In genomic region chr17:80772906-80773242, GRCh38 we compare ENCODE assay signal across 14 cellular contexts.
DNase-seq lines count a peak whose midpoint lies in the region; ATAC-seq, FAIRE-seq and TF ChIP-seq lines count a peak whose summit lies in the region.
"Had no signal": no experiment of that assay in that cellular context is flagged by ENCODE, and none has a peak within 500 bp of the region (broad histone marks: within the 10 kb centered on the region; RNA-seq: fewer than 3 reads in every experiment).

No MANE protein-coding gene starts in this region.

- CTCF ChIA-PET in activated CD4-positive, alpha-beta T cell treated with anti-CD3 and anti-CD28 coated beads, Interleukin-2, amount 10 ng/mL, durations not matched to agents 7 days and 5 days (lab: Charles Lee), result interaction anchor here (1.2 to 2.2 kb wide), 2 partner anchors 9 to 17 kb away, joined by 3 to 5 read pairs; no protein-coding TSS in a partner anchor
- CTCF ChIA-PET in activated CD8-positive, alpha-beta T cell treated with anti-CD3 and anti-CD28 coated beads, Interleukin-2, amount 10 ng/mL, durations not matched to agents 7 days and 5 days (lab: Charles Lee), result interaction anchor here (0.7 to 3.4 kb wide), 7 partner anchors 10 to 126 kb away, joined by 3 to 22 read pairs (median 16); no protein-coding TSS in a partner anchor

- TF ChIP-seq CTCF in thoracic aorta (IDR thresholded peaks at IDR 0.05) (no peak), D721Med (IDR thresholded peaks at IDR 0.05; ENCODE audit: insufficient read depth, missing control alignments) (no peak)

- H3K36me3 Mint-ChIP-seq in activated CD4-positive, alpha-beta T cell treated with anti-CD3 and anti-CD28 coated beads, Interleukin-2, amount 10 ng/mL, durations not matched to agents 7 days and 5 days (ENCODE audit: low read depth), result peaks cover 57% of the 10 kb centered on the region
- H3K36me3 Mint-ChIP-seq in activated CD8-positive, alpha-beta T cell treated with anti-CD3 and anti-CD28 coated beads, Interleukin-2, amount 10 ng/mL, durations not matched to agents 7 days and 5 days (ENCODE audit: low read depth), result peaks cover 51% of the 10 kb centered on the region

- H3K27ac Mint-ChIP-seq in activated CD4-positive, alpha-beta T cell treated with anti-CD3 and anti-CD28 coated beads, Interleukin-2, amount 10 ng/mL, durations not matched to agents 7 days and 5 days, result peak overlapping the region; percentile 96
- peak overlapping the region; percentile 94 for H3K27ac Mint-ChIP-seq in activated CD8-positive, alpha-beta T cell treated with anti-CD3 and anti-CD28 coated beads, Interleukin-2, amount 10 ng/mL, durations not matched to agents 7 days and 5 days

- H3K27me3 ChIP-seq in thoracic aorta (replicated peaks; ENCODE audit: insufficient read depth), result no peaks in the 10 kb centered on the region
- H3K27me3 ChIP-seq: ascending aorta had no signal

- ATAC-seq in activated CD8-positive, alpha-beta T cell treated with anti-CD3 and anti-CD28 coated beads, Interleukin-2, amount 10 ng/mL, durations not matched to agents 7 days and 5 days, result no peak
- ATAC-seq in thoracic aorta (ENCODE audit: insufficient number of reproducible peaks, low FRiP score, low read depth) (no peak), GM18861 (IDR thresholded peaks at IDR 0.05; ENCODE audit: unreplicated experiment) (no peak), GM19324 (IDR thresholded peaks at IDR 0.05; ENCODE audit: low FRiP score, unreplicated experiment) (no peak)
- ATAC-seq: effector memory CD8-positive, alpha-beta T cell; natural killer cell treated with Interleukin-12 subunit alpha and Interleukin-12 subunit beta and Interleukin-15 and Interleukin-18, amount 100 ng/mL, for 72 hours had no signal

- H3K9me3 Mint-ChIP-seq in activated CD4-positive, alpha-beta T cell treated with anti-CD3 and anti-CD28 coated beads, Interleukin-2, amount 10 ng/mL, durations not matched to agents 7 days and 5 days, result no peaks in the 10 kb centered on the region
- no peaks in the 10 kb centered on the region for H3K9me3 Mint-ChIP-seq in activated CD8-positive, alpha-beta T cell treated with anti-CD3 and anti-CD28 coated beads, Interleukin-2, amount 10 ng/mL, durations not matched to agents 7 days and 5 days (ENCODE audit: insufficient read depth)
- H3K9me3 Mint-ChIP-seq: effector memory CD8-positive, alpha-beta T cell; natural killer cell treated with Interleukin-12 subunit alpha and Interleukin-12 subunit beta and Interleukin-15 and Interleukin-18, amount 100 ng/mL, for 72 hours had no signal

- no peak for FAIRE-seq in D721Med (lab: Jason Lieb, UNC)
- FAIRE-seq: GM18507 had no signal

- peaks cover 6 to 26% of the 10 kb centered on the region in 2 donors for H3K4me1 ChIP-seq in thoracic aorta (ENCODE audit: control insufficient read depth in 1 of 2, low read depth in 2 of 2)

- no peaks in the 10 kb centered on the region for H3K9me3 ChIP-seq in thoracic aorta
- H3K9me3 ChIP-seq: ascending aorta had no signal

- POLR2A ChIA-PET in activated CD4-positive, alpha-beta T cell treated with anti-CD3 and anti-CD28 coated beads, Interleukin-2, amount 10 ng/mL, durations not matched to agents 7 days and 5 days (lab: Charles Lee), result interaction anchor here (0.6 to 0.8 kb wide), 2 partner anchors 17 to 60 kb away, joined by 4 to 10 read pairs; no protein-coding TSS in a partner anchor
- POLR2A ChIA-PET in activated CD8-positive, alpha-beta T cell treated with anti-CD3 and anti-CD28 coated beads, Interleukin-2, amount 10 ng/mL, durations not matched to agents 7 days and 5 days (lab: Charles Lee), result no interaction called here

- peak overlapping the region; percentile 54 to 62 for H3K27ac ChIP-seq in thoracic aorta

- no peaks in the 10 kb centered on the region for H3K27me3 Mint-ChIP-seq in activated CD4-positive, alpha-beta T cell treated with anti-CD3 and anti-CD28 coated beads, Interleukin-2, amount 10 ng/mL, durations not matched to agents 7 days and 5 days
- no peaks in the 10 kb centered on the region for H3K27me3 Mint-ChIP-seq in activated CD8-positive, alpha-beta T cell treated with anti-CD3 and anti-CD28 coated beads, Interleukin-2, amount 10 ng/mL, durations not matched to agents 7 days and 5 days (ENCODE audit: low read depth)
- H3K27me3 Mint-ChIP-seq: effector memory CD8-positive, alpha-beta T cell; natural killer cell treated with Interleukin-12 subunit alpha and Interleukin-12 subunit beta and Interleukin-15 and Interleukin-18, amount 100 ng/mL, for 72 hours had no signal

- no peak overlapping the region for H3K4me3 ChIP-seq in thoracic aorta
- H3K4me3 ChIP-seq: ascending aorta had no signal

- H3K4me3 Mint-ChIP-seq in activated CD4-positive, alpha-beta T cell treated with anti-CD3 and anti-CD28 coated beads, Interleukin-2, amount 10 ng/mL, durations not matched to agents 7 days and 5 days, result no peak overlapping the region
- no peak overlapping the region for H3K4me3 Mint-ChIP-seq in activated CD8-positive, alpha-beta T cell treated with anti-CD3 and anti-CD28 coated beads, Interleukin-2, amount 10 ng/mL, durations not matched to agents 7 days and 5 days
- H3K4me3 Mint-ChIP-seq: effector memory CD8-positive, alpha-beta T cell; natural killer cell treated with Interleukin-12 subunit alpha and Interleukin-12 subunit beta and Interleukin-15 and Interleukin-18, amount 100 ng/mL, for 72 hours had no signal

- no peaks in the 10 kb centered on the region for H3K36me3 ChIP-seq in thoracic aorta
- H3K36me3 ChIP-seq: ascending aorta had no signal

- peaks cover 84% of the 10 kb centered on the region for H3K4me1 Mint-ChIP-seq in activated CD4-positive, alpha-beta T cell treated with anti-CD3 and anti-CD28 coated beads, Interleukin-2, amount 10 ng/mL, durations not matched to agents 7 days and 5 days
- H3K4me1 Mint-ChIP-seq in activated CD8-positive, alpha-beta T cell treated with anti-CD3 and anti-CD28 coated beads, Interleukin-2, amount 10 ng/mL, durations not matched to agents 7 days and 5 days (ENCODE audit: low read depth), result peaks cover 70% of the 10 kb centered on the region

- DNase-seq in activated CD4-positive, alpha-beta T cell treated with anti-CD3 and anti-CD28 coated beads, Interleukin-2, amount 10 ng/mL, durations not matched to agents 7 days and 5 days, result no peak
- DNase-seq in activated CD4-positive, alpha-beta T cell treated with anti-CD3 and anti-CD28 coated beads for 1 hour, result no peak
- no peak for DNase-seq in activated CD8-positive, alpha-beta T cell treated with anti-CD3 and anti-CD28 coated beads, Interleukin-2, amount 10 ng/mL, durations not matched to agents 7 days and 5 days
- DNase-seq in mesenteric fat pad (ENCODE audit: low spot score) (peak; percentile 51), thoracic aorta (ENCODE audit: low spot score) (no peak), D721Med (ENCODE audit: insufficient read length, low spot score) (no peak)
- DNase-seq: effector memory CD8-positive, alpha-beta T cell; glutamatergic neuron; NCI-H187 treated with DMSO at 0.1 percent for 48 hours had no signal
